8 cellular contexts compared by ENCODE assay signal in the genomic region with DNA sequence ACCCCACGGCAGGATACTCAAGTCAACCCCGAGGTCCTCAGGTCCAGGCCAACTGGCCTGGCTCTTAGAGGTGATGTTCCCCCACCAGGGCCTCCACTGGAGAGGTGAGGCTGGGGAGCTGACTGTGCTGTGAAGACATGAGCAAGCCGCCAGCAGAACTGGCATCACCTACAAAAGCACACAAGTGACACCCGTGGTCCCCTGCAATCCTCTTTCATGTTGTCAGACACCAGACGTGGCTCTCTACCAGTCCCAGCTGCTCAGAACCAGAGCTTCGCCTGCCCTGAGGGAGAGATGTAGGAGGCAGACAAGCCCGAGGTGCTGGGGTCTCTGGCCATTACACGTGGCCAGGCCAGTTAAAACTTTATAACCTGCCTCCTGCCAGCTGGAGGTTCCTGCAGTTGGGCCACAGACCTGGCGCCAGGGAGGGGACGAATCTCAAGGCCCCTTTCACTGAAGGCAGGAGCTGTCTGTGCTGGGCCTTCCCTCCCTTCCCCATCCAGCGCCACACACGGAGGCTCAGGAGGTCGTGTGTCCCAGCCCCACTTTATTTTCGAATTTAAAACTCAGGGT. TPM values are rescaled to one million over a fixed set of nuclear protein-coding genes. Genes with fewer than 3 reads are reported as not detected.
DNase-seq lines count a peak whose midpoint lies in the region; ATAC-seq and TF ChIP-seq lines count a peak whose summit lies in the region.

No MANE protein-coding gene starts in this region.

- CTCF ChIA-PET in activated CD4-positive, alpha-beta T cell treated with anti-CD3 and anti-CD28 coated beads for 36 hours (lab: Charles Lee) = interaction anchor here (0.6 to 10.5 kb wide), 6 partner anchors 11 to 1355 kb away, joined by 3 to 129 read pairs (median 4); a partner anchor contains a TSS
- CTCF ChIA-PET in WTC11 (lab: Charles Lee) = interaction anchor here (0.9 to 6.3 kb wide), 10 partner anchors 8 to 138 kb away, joined by 3 to 145 read pairs (median 17); a partner anchor contains a TSS

- H3K9me3 Mint-ChIP-seq in activated CD4-positive, alpha-beta T cell treated with anti-CD3 and anti-CD28 coated beads for 36 hours (ENCODE audit: low read depth) = no peaks in the 10 kb centered on the region
- H3K9me3 Mint-ChIP-seq in WTC11 = no peaks in the 10 kb centered on the region

- no peaks in the 10 kb centered on the region for H3K27me3 Mint-ChIP-seq in activated CD4-positive, alpha-beta T cell treated with anti-CD3 and anti-CD28 coated beads for 36 hours
- no peaks in the 10 kb centered on the region; the same call in 1 of the 2 replicates for H3K27me3 Mint-ChIP-seq in WTC11 (ENCODE audit: low read depth)

- peaks cover 3% of the 10 kb centered on the region for H3K4me1 ChIP-seq in iPS DF 6.9 (ENCODE audit: control insufficient read depth, insufficient read depth, low read length)
- H3K4me1 ChIP-seq in subcutaneous abdominal adipose tissue (ENCODE audit: control insufficient read depth in 5 of 5, insufficient read depth in 5 of 5, low read length in 5 of 5) = peaks cover 0 to 22% (median 18%) of the 10 kb centered on the region in 5 donors

- no peak for TF ChIP-seq CTCF in WTC11 (IDR thresholded peaks at IDR 0.05)

- peaks cover 43% of the 10 kb centered on the region for H3K4me1 Mint-ChIP-seq in activated CD4-positive, alpha-beta T cell treated with anti-CD3 and anti-CD28 coated beads for 36 hours
- H3K4me1 Mint-ChIP-seq in WTC11 = peaks cover 29% of the 10 kb centered on the region

- intact Hi-C loops in activated CD4-positive, alpha-beta T cell treated with anti-CD3 and anti-CD28 coated beads for 36 hours (cut with DNase I, micrococcal nuclease) = loop anchor here (1.0 to 10.0 kb wide), 13 partner anchors 23 to 1446 kb away; a partner anchor contains a TSS

- POLR2A ChIA-PET in activated CD4-positive, alpha-beta T cell treated with anti-CD3 and anti-CD28 coated beads for 36 hours (lab: Charles Lee) = interaction anchor here (3.9 kb wide), 1 partner anchor 23 kb away, joined by 28 read pairs; a partner anchor contains a TSS
- POLR2A ChIA-PET in WTC11 (lab: Charles Lee) = interaction anchor here (1.9 to 2.7 kb wide), 3 partner anchors 10 to 23 kb away, joined by 5 to 19 read pairs (median 11); a partner anchor contains a TSS

- peaks cover 10% of the 10 kb centered on the region; the same call in 1 of the 2 replicates for H3K36me3 ChIP-seq in iPS DF 6.9 (ENCODE audit: control insufficient read depth, insufficient read depth, low read length)
- peaks cover 23 to 39% (median 30%) of the 10 kb centered on the region in 5 donors for H3K36me3 ChIP-seq in subcutaneous abdominal adipose tissue (ENCODE audit: control insufficient read depth in 5 of 5, insufficient read depth in 5 of 5, low read length in 5 of 5)

- no CpG with 5 or more reads among the region's 14 CpGs for WGBS in iPS DF 6.9 (ENCODE audit: insufficient coverage, insufficient read length)

- H3K4me3 Mint-ChIP-seq in activated CD4-positive, alpha-beta T cell treated with anti-CD3 and anti-CD28 coated beads for 36 hours = peak overlapping the region; percentile 79
- peak overlapping the region; percentile 66 for H3K4me3 Mint-ChIP-seq in WTC11

- H3K27ac Mint-ChIP-seq in activated CD4-positive, alpha-beta T cell treated with anti-CD3 and anti-CD28 coated beads for 36 hours = peak overlapping the region; percentile 89
- H3K27ac Mint-ChIP-seq in WTC11 = peak overlapping the region; percentile 82

- H3K9me3 ChIP-seq in iPS DF 6.9 (ENCODE audit: control insufficient read depth, insufficient read depth, low read length) = no peaks in the 10 kb centered on the region
- H3K9me3 ChIP-seq in subcutaneous abdominal adipose tissue (ENCODE audit: control insufficient read depth in 5 of 5, low read length in 5 of 5) = no peaks in the 10 kb centered on the region

- H3K36me3 Mint-ChIP-seq in activated CD4-positive, alpha-beta T cell treated with anti-CD3 and anti-CD28 coated beads for 36 hours (ENCODE audit: low read depth) = peaks cover 37% of the 10 kb centered on the region
- peaks cover 41% of the 10 kb centered on the region for H3K36me3 Mint-ChIP-seq in WTC11

- peak overlapping the region; percentile 3; the same call in 1 of the 2 replicates for H3K4me3 ChIP-seq in iPS DF 6.9 (ENCODE audit: low read length)
- H3K4me3 ChIP-seq in subcutaneous abdominal adipose tissue (ENCODE audit: low read depth in 1 of 5, low read length in 5 of 5) = peak overlapping the region in 1 of 5 donors; percentile 80

- peak overlapping the region in 3 of 5 donors; percentile 2 to 62 (median 8) for H3K9ac ChIP-seq in subcutaneous abdominal adipose tissue (ENCODE audit: low read length in 5 of 5)

- H3K27ac ChIP-seq in iPS DF 6.9 (ENCODE audit: low read length) = no peak overlapping the region
- peak overlapping the region; percentile 70 for H3K27ac ChIP-seq in subcutaneous abdominal adipose tissue (ENCODE audit: low read depth, low read length)

- ATAC-seq in activated CD4-positive, alpha-beta T cell treated with anti-CD3 and anti-CD28 coated beads for 36 hours = no peak
- ATAC-seq in WTC11 (peak; percentile 1), GM21717 (IDR thresholded peaks at IDR 0.05; ENCODE audit: unreplicated experiment) (no peak)

- DNase-seq in activated CD4-positive, alpha-beta T cell treated with anti-CD3 and anti-CD28 coated beads for 36 hours = peak; percentile 37
- no peak for DNase-seq in activated CD4-positive, alpha-beta T cell treated with anti-CD3 and anti-CD28 coated beads for 4 hours
- DNase-seq in WTC11 (ENCODE audit: low spot score) (no peak), iPS DF 6.9 (ENCODE audit: low read depth, low spot score) (no peak), T1000 (lab: John Stamatoyannopoulos, UW) (no peak), NCI-H510A (lab: John Stamatoyannopoulos, UW) (no peak)

- no peaks in the 10 kb centered on the region for H3K27me3 ChIP-seq in iPS DF 6.9 (ENCODE audit: control insufficient read depth, insufficient read depth, low read length)
- H3K27me3 ChIP-seq in subcutaneous abdominal adipose tissue (ENCODE audit: control insufficient read depth in 5 of 5, insufficient read depth in 4 of 5, low read length in 5 of 5) = no peaks in the 10 kb centered on the region

TF ChIP-seq in WTC11, 78 proteins besides CTCF, POLR2A, EP300 and RAD21 (continues in another document):
- TF ChIP-seq, protein P1, sequence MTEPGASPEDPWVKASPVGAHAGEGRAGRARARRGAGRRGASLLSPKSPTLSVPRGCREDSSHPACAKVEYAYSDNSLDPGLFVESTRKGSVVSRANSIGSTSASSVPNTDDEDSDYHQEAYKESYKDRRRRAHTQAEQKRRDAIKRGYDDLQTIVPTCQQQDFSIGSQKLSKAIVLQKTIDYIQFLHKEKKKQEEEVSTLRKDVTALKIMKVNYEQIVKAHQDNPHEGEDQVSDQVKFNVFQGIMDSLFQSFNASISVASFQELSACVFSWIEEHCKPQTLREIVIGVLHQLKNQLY (CRISPR knock-in tag; IDR thresholded peaks at IDR 0.05) = peak; percentile 69; the same call in 1 of the 2 replicates
- TF ChIP-seq, protein P2, sequence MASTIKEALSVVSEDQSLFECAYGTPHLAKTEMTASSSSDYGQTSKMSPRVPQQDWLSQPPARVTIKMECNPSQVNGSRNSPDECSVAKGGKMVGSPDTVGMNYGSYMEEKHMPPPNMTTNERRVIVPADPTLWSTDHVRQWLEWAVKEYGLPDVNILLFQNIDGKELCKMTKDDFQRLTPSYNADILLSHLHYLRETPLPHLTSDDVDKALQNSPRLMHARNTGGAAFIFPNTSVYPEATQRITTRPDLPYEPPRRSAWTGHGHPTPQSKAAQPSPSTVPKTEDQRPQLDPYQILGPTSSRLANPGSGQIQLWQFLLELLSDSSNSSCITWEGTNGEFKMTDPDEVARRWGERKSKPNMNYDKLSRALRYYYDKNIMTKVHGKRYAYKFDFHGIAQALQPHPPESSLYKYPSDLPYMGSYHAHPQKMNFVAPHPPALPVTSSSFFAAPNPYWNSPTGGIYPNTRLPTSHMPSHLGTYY (CRISPR knock-in tag; IDR thresholded peaks at IDR 0.05) = peak; percentile 55; the same call in 1 of the 2 replicates
- TF ChIP-seq RELA (CRISPR knock-in tag; IDR thresholded peaks at IDR 0.05; ENCODE audit: borderline replicate concordance) (no peak), TP53 (CRISPR knock-in tag; IDR thresholded peaks at IDR 0.05) (no peak), PRRX2 (CRISPR knock-in tag; IDR thresholded peaks at IDR 0.05) (peak; percentile 76; the same call in 1 of the 2 replicates), ATF1 (CRISPR knock-in tag; IDR thresholded peaks at IDR 0.05) (no peak), ESRRA (CRISPR knock-in tag; IDR thresholded peaks at IDR 0.05; ENCODE audit: borderline replicate concordance) (peak; percentile 64; the same call in 1 of the 2 replicates), OVOL2 (CRISPR knock-in tag; IDR thresholded peaks at IDR 0.05; ENCODE audit: borderline replicate concordance) (no peak), ZNF263 (CRISPR knock-in tag; IDR thresholded peaks at IDR 0.05; ENCODE audit: low read depth) (0 out of 2 replicates have a peak, but pooled peaks have one; percentile 17)
- TF ChIP-seq, protein P3, sequence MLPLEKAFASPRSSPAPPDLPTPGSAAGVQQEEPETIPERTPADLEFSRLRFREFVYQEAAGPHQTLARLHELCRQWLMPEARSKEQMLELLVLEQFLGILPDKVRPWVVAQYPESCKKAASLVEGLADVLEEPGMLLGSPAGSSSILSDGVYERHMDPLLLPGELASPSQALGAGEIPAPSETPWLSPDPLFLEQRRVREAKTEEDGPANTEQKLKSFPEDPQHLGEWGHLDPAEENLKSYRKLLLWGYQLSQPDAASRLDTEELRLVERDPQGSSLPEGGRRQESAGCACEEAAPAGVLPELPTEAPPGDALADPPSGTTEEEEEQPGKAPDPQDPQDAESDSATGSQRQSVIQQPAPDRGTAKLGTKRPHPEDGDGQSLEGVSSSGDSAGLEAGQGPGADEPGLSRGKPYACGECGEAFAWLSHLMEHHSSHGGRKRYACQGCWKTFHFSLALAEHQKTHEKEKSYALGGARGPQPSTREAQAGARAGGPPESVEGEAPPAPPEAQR (CRISPR knock-in tag; IDR thresholded peaks at IDR 0.05) = no peak

RNA-seq across cellular contexts. Expression of a gene that starts 2.2 kb away (rescaled TPM):
- total RNA-seq in activated CD4-positive, alpha-beta T cell treated with anti-CD3 and anti-CD28 coated beads for 36 hours = 10 to 100 TPM; 28.1 to 41.0 TPM
- total RNA-seq in WTC11 (2021) = 46.3 to 49.5 TPM (median 47.8 TPM) in 3 replicates

RNA-seq across cellular contexts. Expression of a gene that starts 22.9 kb away (rescaled TPM):
- total RNA-seq in activated CD4-positive, alpha-beta T cell treated with anti-CD3 and anti-CD28 coated beads for 36 hours = 100 to 1,000 TPM; 122 to 233 TPM
- total RNA-seq in WTC11 (2021) = 283 to 284 TPM (median 283 TPM) in 3 replicates
